8 cellular contexts compared by ENCODE assay signal in the genomic region with DNA sequence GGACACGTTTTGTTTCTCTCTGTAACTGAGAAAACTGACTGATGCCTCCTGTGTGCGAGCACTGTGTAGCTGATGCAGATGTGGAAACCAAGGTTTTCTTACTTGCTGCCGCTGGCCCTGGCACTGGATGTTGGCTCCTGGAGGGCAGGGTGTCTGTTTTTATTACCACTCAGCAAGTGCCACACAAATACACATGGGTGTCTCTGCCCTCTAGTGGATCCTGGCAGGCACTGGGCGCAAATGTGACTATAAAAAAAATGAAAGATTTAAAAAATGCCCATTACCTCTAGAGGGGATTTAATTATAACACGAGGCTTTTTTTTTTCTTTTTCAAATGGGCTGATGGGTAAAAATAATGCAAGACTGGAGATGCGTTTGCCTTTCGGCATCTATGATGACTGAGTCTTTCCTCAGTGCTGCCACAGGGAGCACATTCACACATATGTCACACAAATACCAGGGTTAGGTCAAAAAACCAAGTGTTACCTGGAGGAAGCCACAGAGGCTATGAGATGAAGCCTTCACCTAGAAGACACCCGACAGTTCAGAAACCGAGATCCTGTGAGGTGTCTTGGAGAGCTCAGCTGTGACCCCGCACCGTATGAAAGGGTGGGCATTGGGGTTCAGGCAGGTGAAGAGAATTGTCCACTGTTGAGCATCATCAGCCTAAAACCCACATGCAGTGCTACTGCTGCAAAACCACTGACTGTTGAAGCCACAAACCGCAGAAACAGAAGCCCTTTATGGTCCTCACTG. TPM values are rescaled to one million over a fixed set of nuclear protein-coding genes. Genes with fewer than 3 reads are reported as not detected.
DNase-seq lines count a peak whose midpoint lies in the region; ATAC-seq and TF ChIP-seq lines count a peak whose summit lies in the region.

No MANE protein-coding gene starts in this region.

- H3K4me1 ChIP-seq in effector memory CD4-positive, alpha-beta T cell (ENCODE audit: control insufficient read depth, insufficient read depth, low read length, poor library complexity, severe bottlenecking) = no peaks in the 10 kb centered on the region

- peak in 1 of 2 donors; percentile 47 for ATAC-seq in naive thymus-derived CD8-positive, alpha-beta T cell
- ATAC-seq in GM19035 (IDR thresholded peaks at IDR 0.05; ENCODE audit: unreplicated experiment) = no peak
- ATAC-seq in HG02623 (IDR thresholded peaks at IDR 0.05; ENCODE audit: unreplicated experiment) = no peak

- H3K36me3 Mint-ChIP-seq in naive thymus-derived CD8-positive, alpha-beta T cell = no peaks in the 10 kb centered on the region

- DNase-seq in activated T-cell treated with anti-CD3 and anti-CD28 coated beads for 1 hour (ENCODE audit: low read depth) (peak; percentile 29), activated T-cell treated with anti-CD3 and anti-CD28 coated beads for 4 hours (no peak), NCI-H146 (lab: John Stamatoyannopoulos, UW) (peak; percentile 61)
- peak in 2 of 3 donors; percentile 12 to 16 for DNase-seq in effector memory CD4-positive, alpha-beta T cell
- peak in 9 of 10 donors; percentile 14 to 65 (median 42) for DNase-seq in naive thymus-derived CD8-positive, alpha-beta T cell

- H3K27me3 ChIP-seq in effector memory CD4-positive, alpha-beta T cell (replicated peaks; ENCODE audit: control insufficient read depth, insufficient read depth, low read length, poor library complexity, severe bottlenecking) = no peaks in the 10 kb centered on the region

- POLR2A ChIA-PET in naive thymus-derived CD8-positive, alpha-beta T cell (lab: Charles Lee) = no interaction called here

- TF ChIP-seq CTCF in VCaP (conservative IDR thresholded peaks at IDR 0.05) = peak; percentile 66

- peaks cover under 1 to 21% (median 6%) of the 10 kb centered on the region in 4 donors for H3K4me1 Mint-ChIP-seq in naive thymus-derived CD8-positive, alpha-beta T cell

- H3K27ac ChIP-seq in VCaP = no peak overlapping the region
- H3K27ac ChIP-seq in effector memory CD4-positive, alpha-beta T cell (ENCODE audit: insufficient read depth, low read length, poor library complexity, severe bottlenecking) = no peak overlapping the region

- H3K27ac Mint-ChIP-seq in naive thymus-derived CD8-positive, alpha-beta T cell = peak overlapping the region in 3 of 10 donors; percentile 2 to 17 (median 7)

- no peaks in the 10 kb centered on the region for H3K9me3 ChIP-seq in effector memory CD4-positive, alpha-beta T cell (ENCODE audit: control insufficient read depth, low read length)

- H3K27me3 Mint-ChIP-seq in naive thymus-derived CD8-positive, alpha-beta T cell = peaks cover 0 to 6% (median 0%) of the 10 kb centered on the region in 5 donors

- peak overlapping the region in 1 of 10 donors; percentile 3 for H3K4me3 Mint-ChIP-seq in naive thymus-derived CD8-positive, alpha-beta T cell

- H3K4me3 ChIP-seq in effector memory CD4-positive, alpha-beta T cell (ENCODE audit: insufficient read depth, low read depth, low read length, poor library complexity, severe bottlenecking) = no peak overlapping the region

- no peaks in the 10 kb centered on the region for H3K36me3 ChIP-seq in effector memory CD4-positive, alpha-beta T cell (ENCODE audit: control insufficient read depth, insufficient read depth, low read length)

- H3K9me3 Mint-ChIP-seq in naive thymus-derived CD8-positive, alpha-beta T cell = no peaks in the 10 kb centered on the region

RNA-seq across cellular contexts. Expression of gene CHAMP1, which starts 25.7 kb away (rescaled TPM):
- total RNA-seq in naive thymus-derived CD8-positive, alpha-beta T cell = 10 to 100 TPM; 20.1 to 27.3 TPM
- 1 to 10 TPM; 4.4 to 7.5 (median 5.5) TPM for polyA plus RNA-seq in naive thymus-derived CD8-positive, alpha-beta T cell

RNA-seq across cellular contexts. Expression of gene UPF3A, which starts 58.6 kb away (rescaled TPM):
- 100 to 1,000 TPM; 106 to 111 TPM for total RNA-seq in naive thymus-derived CD8-positive, alpha-beta T cell
- 10 to 100 TPM; 17.7 to 35.4 (median 20.9) TPM for polyA plus RNA-seq in naive thymus-derived CD8-positive, alpha-beta T cell
